Comparison of ENCODE assay signal across 1 cellular context in genomic region chr5:134004626-134005414, GRCh38.
TF ChIP-seq lines count a peak whose summit lies in the region.

VDAC1 (minus strand) TSS chr5:134004975; CDS start chr5:133993012, 11,963 bp downstream.

TF ChIP-seq in GM12878, 131 proteins besides CTCF, POLR2A, EP300 and RAD21 (continued from another document):
- TF ChIP-seq REST (IDR thresholded peaks at IDR 0.05; ENCODE audit: low read depth, low read length) (0 out of 2 replicates have a peak, but pooled peaks have one; percentile 1), CHD1 (IDR thresholded peaks at IDR 0.05; ENCODE audit: low read depth, low read length) (no peak), SKIL (IDR thresholded peaks at IDR 0.05; ENCODE audit: low read depth, poor library complexity, severe bottlenecking) (no peak), ZNF24 (IDR thresholded peaks at IDR 0.05) (no peak), CEBPZ (IDR thresholded peaks at IDR 0.05; ENCODE audit: low read depth, low read length) (no peak), CHD2 (IDR thresholded peaks at IDR 0.05; ENCODE audit: borderline replicate concordance, low read depth, low read length) (0 out of 2 replicates have a peak, but pooled peaks have one; percentile 15), ZBTB4 (CRISPR knock-in tag; IDR thresholded peaks at IDR 0.05) (no peak), CREM (IDR thresholded peaks at IDR 0.05; ENCODE audit: low read depth) (peak; percentile 63), ZSCAN29 (IDR thresholded peaks at IDR 0.05) (peak; percentile 78), PAX8 (IDR thresholded peaks at IDR 0.05) (no peak), MEF2A (IDR thresholded peaks at IDR 0.05; ENCODE audit: insufficient read depth, low read depth, low read length) (no peak), MEF2B (IDR thresholded peaks at IDR 0.05; ENCODE audit: partially characterized antibody, poor library complexity, severe bottlenecking) (peak; percentile 31), SMAD5 (IDR thresholded peaks at IDR 0.05; ENCODE audit: low read depth) (peak; percentile 27; the same call in 1 of the 2 replicates), SIN3A (IDR thresholded peaks at IDR 0.05; ENCODE audit: low read depth, low read length) (peak; percentile 17; the same call in 1 of the 2 replicates), SMC3 (IDR thresholded peaks at IDR 0.05; ENCODE audit: borderline replicate concordance, low read length) (no peak), NRF1 (conservative IDR thresholded peaks at IDR 0.05; ENCODE audit: low read depth, low read length) (peak; percentile 37; the same call in 1 of the 2 replicates), PKNOX1 (IDR thresholded peaks at IDR 0.05) (0 out of 2 replicates have a peak, but pooled peaks have one; percentile 8), NKRF (conservative IDR thresholded peaks at IDR 0.05) (peak; percentile 15; the same call in 1 of the 2 replicates), BHLHE40 (IDR thresholded peaks at IDR 0.05; ENCODE audit: borderline replicate concordance in 1 of 2, low read depth in 2 of 2, low read length in 1 of 2) (peak in 1 of 2 experiments; percentile 82; a peak in 2 of 4 replicates), TAF1 (IDR thresholded peaks at IDR 0.05; ENCODE audit: borderline replicate concordance, low read depth, low read length) (peak; percentile 46; the same call in 1 of the 2 replicates), HCFC1 (IDR thresholded peaks at IDR 0.05; ENCODE audit: low read length) (peak; percentile 13; the same call in 1 of the 2 replicates), IKZF1 (conservative IDR thresholded peaks at IDR 0.05) (peak; percentile 65; the same call in 1 of the 2 replicates), EGR1 (IDR thresholded peaks at IDR 0.05; ENCODE audit: borderline replicate concordance in 1 of 2, low read depth in 2 of 2, low read length in 2 of 2) (peak; percentile 11 to 65; a peak in 2 of 3 replicates), ZNF207 (IDR thresholded peaks at IDR 0.05; ENCODE audit: borderline replicate concordance) (0 out of 2 replicates have a peak, but pooled peaks have one; percentile 33), NR2F1 (conservative IDR thresholded peaks at IDR 0.05) (0 out of 2 replicates have a peak, but pooled peaks have one; percentile 0), CREB1 (IDR thresholded peaks at IDR 0.05; ENCODE audit: low read depth) (peak; percentile 69), RAD51 (IDR thresholded peaks at IDR 0.05) (no peak), GATAD2B (conservative IDR thresholded peaks at IDR 0.05; ENCODE audit: low read depth) (peak; percentile 2; the same call in 1 of the 2 replicates), POLR2AphosphoS5 (IDR thresholded peaks at IDR 0.05; ENCODE audit: low read length) (peak; percentile 11), EED (IDR thresholded peaks at IDR 0.05; ENCODE audit: low read depth) (0 out of 2 replicates have a peak, but pooled peaks have one; percentile 23), YY1 (IDR thresholded peaks at IDR 0.05; ENCODE audit: low read depth, low read length) (0 out of 2 replicates have a peak, but pooled peaks have one; percentile 18), MXI1 (IDR thresholded peaks at IDR 0.05; ENCODE audit: low read depth, low read length) (peak; percentile 62), BACH1 (IDR thresholded peaks at IDR 0.05; ENCODE audit: borderline replicate concordance) (peak; percentile 88), MYC (IDR thresholded peaks at IDR 0.05; ENCODE audit: insufficient read depth, insufficient read length, insufficient replicate concordance, low read length, severe bottlenecking) (peak; percentile 47)
